ENCODE assay signal across 8 cellular contexts in the genomic region with DNA sequence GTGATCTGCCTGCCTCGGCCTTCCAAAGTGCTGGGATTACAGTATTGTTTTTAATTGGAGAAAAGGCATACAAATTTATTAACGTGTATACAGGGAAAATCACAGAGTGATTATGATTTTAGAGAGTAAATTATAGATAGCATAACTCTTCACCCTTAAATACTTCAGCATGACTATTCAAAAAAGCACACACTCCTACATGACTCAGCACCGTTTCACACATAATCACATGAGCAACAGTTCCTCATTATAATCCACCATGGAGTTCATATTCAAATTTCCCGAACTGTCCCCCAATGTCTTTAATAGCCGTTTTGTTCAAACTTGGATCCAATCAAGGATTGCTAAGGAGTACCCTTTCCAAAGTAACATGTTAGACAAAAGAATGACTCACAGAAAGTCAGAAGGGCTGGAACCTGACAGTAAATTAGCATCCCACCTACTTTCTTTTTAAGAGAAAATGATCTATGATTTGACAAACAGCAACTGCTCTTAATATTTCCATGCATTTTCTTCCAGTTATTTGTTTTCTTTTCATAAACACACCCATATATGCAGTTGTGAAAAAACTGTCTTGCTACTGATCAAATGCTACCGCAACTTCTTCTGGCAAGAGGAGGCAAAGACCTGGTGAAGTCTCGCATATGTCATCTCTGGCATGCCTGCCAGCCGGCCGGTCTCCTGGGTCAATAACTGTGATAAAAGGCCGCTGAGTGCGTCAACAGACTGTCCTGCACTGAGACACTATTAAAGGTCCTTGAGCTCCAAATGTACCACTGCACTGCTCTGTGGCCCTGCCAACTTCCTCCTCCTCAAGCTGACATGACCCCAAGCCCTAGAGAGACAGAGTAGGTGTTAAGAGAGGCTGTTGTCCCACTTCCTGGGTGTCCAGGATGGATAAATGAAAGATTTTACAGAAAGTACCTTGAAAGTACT. TPM values are rescaled to one million over a fixed set of nuclear protein-coding genes. Genes with fewer than 3 reads are reported as not detected.
DNase-seq lines count a peak whose midpoint lies in the region; ATAC-seq, FAIRE-seq and TF ChIP-seq lines count a peak whose summit lies in the region.

No MANE protein-coding gene starts in this region.

- TSS peak; percentile 34 for BruUV-seq in GM12878 (replicated peaks; lab: Mats Ljungman, UMichigan)

- peak; percentile 30 for DNase-seq in GDM1 (lab: John Stamatoyannopoulos, UW)
- peak; percentile 30 for DNase-seq in NCI-H226
- DNase-seq in GM12878 (ENCODE audit: low read depth, low spot score): no peak
- peak in 1 of 2 donors; percentile 61 for DNase-seq in left lung
- DNase-seq in upper lobe of right lung: peak; percentile 72
- DNase-seq in NCI-H1105 (lab: John Stamatoyannopoulos, UW): no peak
- DNase-seq in activated CD8-positive, alpha-beta memory T cell treated with anti-CD3 and anti-CD28 coated beads, Interleukin-2, amount 50 U/mL, for 4 hours: no peak

- H3K27ac ChIP-seq in GM12878 (ENCODE audit: control insufficient read depth, insufficient read depth) (peak overlapping the region; percentile 83), left lung (peak overlapping the region; percentile 37 to 71), upper lobe of right lung (peak overlapping the region; percentile 65)

- SMC1A ChIA-PET in GM12878 (lab: Charles Lee; ENCODE audit: uncharacterized antibody, unreplicated experiment): interaction anchor here (0.8 to 11.5 kb wide), 13 partner anchors 11 to 86 kb away, joined by 3 to 416 read pairs (median 11); no protein-coding TSS in a partner anchor

- H3K27me3 ChIP-seq in GM12878 (replicated peaks in 1 of 2; ENCODE audit: control insufficient read depth in 2 of 2, insufficient read depth in 2 of 2, low read length in 1 of 2): no peaks in the 10 kb centered on the region
- H3K27me3 ChIP-seq in left lung: no peaks in the 10 kb centered on the region
- H3K27me3 ChIP-seq in upper lobe of right lung: no peaks in the 10 kb centered on the region

- TF ChIP-seq CTCF in GM12878 (IDR thresholded peaks at IDR 0.05 in 2 of 3, conservative IDR thresholded peaks at IDR 0.05 in 1 of 3; ENCODE audit: control insufficient read depth in 2 of 3, extremely low read depth in 1 of 3, insufficient read depth in 1 of 3, low read depth in 3 of 3, low read length in 3 of 3) (no peak), left lung (IDR thresholded peaks at IDR 0.05) (no peak), upper lobe of right lung (IDR thresholded peaks at IDR 0.05) (no peak)

- WGBS in GM12878 (ENCODE audit: insufficient coverage, insufficient replicate concordance, low lambda C conversion rate, missing lambda C conversion rate): 5% methylated on average over 11 of the region's 11 CpGs

- CTCF ChIA-PET in GM12878 (lab: Yijun Ruan, JAX): interaction anchor here (0.5 to 8.3 kb wide), 11 partner anchors 15 to 359 kb away, joined by 3 to 73 read pairs (median 5); a partner anchor contains a TSS

- H3K9me3 ChIP-seq in GM12878 (replicated peaks; ENCODE audit: control insufficient read depth, insufficient read depth, low read length) (no peaks in the 10 kb centered on the region), left lung (no peaks in the 10 kb centered on the region), upper lobe of right lung (no peaks in the 10 kb centered on the region)

- no peaks in the 10 kb centered on the region for H4K20me1 ChIP-seq in GM12878 (ENCODE audit: control insufficient read depth, insufficient read depth)

- RAD21 ChIA-PET in GM12878 (lab: Charles Lee; ENCODE audit: unreplicated experiment): interaction anchor here (0.9 to 13.0 kb wide), 12 partner anchors 10 to 433 kb away, joined by 3 to 362 read pairs (median 4); a partner anchor contains a TSS

- H3K9ac ChIP-seq in GM12878 (ENCODE audit: control insufficient read depth, insufficient read depth, low read length): peak overlapping the region; percentile 53; the same call in 1 of the 2 replicates

- TF ChIP-seq EP300 in GM12878 (IDR thresholded peaks at IDR 0.05; ENCODE audit: borderline replicate concordance in 1 of 2, control insufficient read depth in 1 of 2, low read depth in 2 of 2, low read length in 2 of 2): 0 out of 4 replicates have a peak, but pooled peaks of 1 of the 2 experiments have one; percentile 32

- H2AFZ ChIP-seq in GM12878 (ENCODE audit: control insufficient read depth, low read depth, low read length): no peak overlapping the region

- intact Hi-C loops in GM12878 (cut with micrococcal nuclease; ENCODE audit: unreplicated experiment) (loop anchor here (2.0 to 5.0 kb wide), 2 partner anchors 29 to 41 kb away; no protein-coding TSS in a partner anchor), left lung (cut with DNase I) (no loop called here), upper lobe of right lung (cut with DNase I) (no loop called here)

- POLR2A ChIA-PET in GM12878 (lab: Charles Lee): interaction anchor here (1.0 to 17.2 kb wide), 8 partner anchors 11 to 86 kb away, joined by 3 to 291 read pairs (median 14); a partner anchor contains a TSS

- in situ Hi-C loops in GM12878 (cut with MboI): loop anchor here (25.0 kb wide), 1 partner anchor 1671 kb away; a partner anchor contains a TSS

- FAIRE-seq in GM12878 (lab: Jason Lieb, UNC): no peak

- peak overlapping the region; percentile 52 for H3K4me2 ChIP-seq in GM12878 (ENCODE audit: control insufficient read depth, insufficient read depth)

- TF ChIP-seq POLR2A in GM12878 (IDR thresholded peaks at IDR 0.05; ENCODE audit: low read depth, low read length): no peak

- H3K4me3 ChIP-seq in GM12878 (peak overlapping the region; percentile 37; the same call in 1 of the 2 replicates), left lung (peak overlapping the region in 1 of 2 donors; percentile 12), upper lobe of right lung (peak overlapping the region; percentile 2)

- H3K4me1 ChIP-seq in GM12878 (ENCODE audit: control insufficient read depth, insufficient read depth, low read length): peaks cover 71% of the 10 kb centered on the region
- H3K4me1 ChIP-seq in left lung: peaks cover 28 to 100% of the 10 kb centered on the region in 2 donors
- H3K4me1 ChIP-seq in upper lobe of right lung: peaks cover 87% of the 10 kb centered on the region

- ATAC-seq in GM12878 (peak; percentile 55), left lung (peak; percentile 83), upper lobe of right lung (peak; percentile 85), GM21576 (IDR thresholded peaks at IDR 0.05; ENCODE audit: unreplicated experiment) (no peak)

- no peak for TF ChIP-seq RAD21 in GM12878 (IDR thresholded peaks at IDR 0.05; ENCODE audit: insufficient read depth, low read depth, low read length)

- peaks cover 0 to 5% of the 10 kb centered on the region in 2 experiments; a peak in 1 of 4 replicates for H3K36me3 ChIP-seq in GM12878 (ENCODE audit: control insufficient read depth in 2 of 2, insufficient read depth in 2 of 2, low read length in 1 of 2)
- no peaks in the 10 kb centered on the region for H3K36me3 ChIP-seq in left lung
- no peaks in the 10 kb centered on the region for H3K36me3 ChIP-seq in upper lobe of right lung

- peaks cover 100% of the 10 kb centered on the region for H3K79me2 ChIP-seq in GM12878 (ENCODE audit: control insufficient read depth, insufficient read depth, low read length)

TF ChIP-seq in GM12878, 131 proteins besides CTCF, POLR2A, EP300 and RAD21 (continues in another document):
- TF ChIP-seq SUZ12 (IDR thresholded peaks at IDR 0.05; ENCODE audit: unreplicated experiment): no peak
- TF ChIP-seq HDAC6 (IDR thresholded peaks at IDR 0.05; ENCODE audit: unreplicated experiment): no peak
- no peak for TF ChIP-seq WRNIP1 (IDR thresholded peaks at IDR 0.05; ENCODE audit: borderline replicate concordance, low read depth, low read length)
- peak; percentile 21 for TF ChIP-seq DPF2 (IDR thresholded peaks at IDR 0.05)
- TF ChIP-seq IKZF1 (conservative IDR thresholded peaks at IDR 0.05): peak; percentile 40
- TF ChIP-seq, protein P1, sequence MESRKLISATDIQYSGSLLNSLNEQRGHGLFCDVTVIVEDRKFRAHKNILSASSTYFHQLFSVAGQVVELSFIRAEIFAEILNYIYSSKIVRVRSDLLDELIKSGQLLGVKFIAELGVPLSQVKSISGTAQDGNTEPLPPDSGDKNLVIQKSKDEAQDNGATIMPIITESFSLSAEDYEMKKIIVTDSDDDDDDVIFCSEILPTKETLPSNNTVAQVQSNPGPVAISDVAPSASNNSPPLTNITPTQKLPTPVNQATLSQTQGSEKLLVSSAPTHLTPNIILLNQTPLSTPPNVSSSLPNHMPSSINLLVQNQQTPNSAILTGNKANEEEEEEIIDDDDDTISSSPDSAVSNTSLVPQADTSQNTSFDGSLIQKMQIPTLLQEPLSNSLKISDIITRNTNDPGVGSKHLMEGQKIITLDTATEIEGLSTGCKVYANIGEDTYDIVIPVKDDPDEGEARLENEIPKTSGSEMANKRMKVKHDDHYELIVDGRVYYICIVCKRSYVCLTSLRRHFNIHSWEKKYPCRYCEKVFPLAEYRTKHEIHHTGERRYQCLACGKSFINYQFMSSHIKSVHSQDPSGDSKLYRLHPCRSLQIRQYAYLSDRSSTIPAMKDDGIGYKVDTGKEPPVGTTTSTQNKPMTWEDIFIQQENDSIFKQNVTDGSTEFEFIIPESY (IDR thresholded peaks at IDR 0.05): no peak
- no peak for TF ChIP-seq HDGF (IDR thresholded peaks at IDR 0.05)
- no peak for TF ChIP-seq KLF5 (IDR thresholded peaks at IDR 0.05; ENCODE audit: partially characterized antibody)
- no peak for TF ChIP-seq NFIC (IDR thresholded peaks at IDR 0.05; ENCODE audit: low read depth, low read length)

RNA-seq across cellular contexts. Expression of a gene that starts 31.9 kb away (rescaled TPM):
- 149 and 166 TPM in 2 replicates for total RNA-seq in GM12878 (2013; cell fraction: nucleolus; rRNA removed)
- total RNA-seq in GM12878 (2014; rRNA removed) (45.8 and 52.2 TPM in 2 replicates), GM12878 (2014; rRNA removed; fragmentation: Illumina TruSeq; extraction: Trizol) (34.8 and 39.6 TPM in 2 replicates), GM12878 (2021) (113 and 115 TPM in 2 replicates), left lung (100 to 1,000 TPM in 1 of 2 donors, 10 to 100 TPM in 1; 73.7 to 112 TPM), upper lobe of right lung (144 TPM)
- 25.7 TPM for polyA plus RNA-seq in GM12878 (2011; ENCODE audit: low read depth)
- polyA plus RNA-seq in GM12878 (2011; rRNA removed) (42.9 and 63.9 TPM in 2 replicates), GM12878 (2014; fragmentation: Illumina TruSeq; extraction: Trizol) (35.7 and 53.4 TPM in 2 replicates), GM12878 (2014; fragmentation: Nextera tagmentation; extraction: Ambion mirVana) (under 1 TPM; 0.42 to 0.60 TPM), GM12878 (2014; rRNA removed) (73.7 and 83.1 TPM in 2 replicates), GM12878 (2016; fragmentation: Nextera tagmentation; extraction: Ambion mirVana) (10 to 100 TPM; 10.7 to 12.2 TPM)
- polyA plus RNA-seq in GM12878 (2011; cell fraction: cytosol; rRNA removed): 54.2 and 61.6 TPM in 2 replicates
- polyA plus RNA-seq in GM12878 (2011; cell fraction: nucleus; rRNA removed): 95.7 and 113 TPM in 2 replicates
- polyA plus RNA-seq in GM12878 (2012): 56.2 and 57.9 TPM in 2 replicates
- 44.3 and 62.2 TPM in 2 replicates for polyA minus RNA-seq in GM12878 (2011; rRNA and poly(A)+ RNA removed)
- polyA minus RNA-seq in GM12878 (2011; cell fraction: cytosol; rRNA and poly(A)+ RNA removed): 22.3 and 26.7 TPM in 2 replicates
- polyA minus RNA-seq in GM12878 (2011; cell fraction: nucleus; rRNA and poly(A)+ RNA removed): 23.0 and 40.7 TPM in 2 replicates

Comparison
In these comparisons a context has a peak if more than half of its experiments do, and no peak if none do; other contexts are left out.
1. DNase-seq: peak in GDM1 (single experiment), NCI-H226 (single experiment) and upper lobe of right lung (single experiment); none in GM12878 (single experiment), NCI-H1105 (single experiment) and activated CD8-positive, alpha-beta memory T cell treated with anti-CD3 and anti-CD28 coated beads, Interleukin-2, amount 50 U/mL, for 4 hours (single experiment).
2. Peak in every context shown above with its lines, with median percentiles within 50 percentile points of each other: H3K27ac ChIP-seq.